ENCODE assay signal across 10 cellular contexts in genomic region chr5:151670953-151671636, GRCh38. TPM values are rescaled to one million over a fixed set of nuclear protein-coding genes. Genes with fewer than 3 reads are reported as not detected.
DNase-seq lines count a peak whose midpoint lies in the region; ATAC-seq lines count a peak whose summit lies in the region.
"Had no signal": no experiment of that assay in that cellular context is flagged by ENCODE, and none has a peak within 500 bp of the region (broad histone marks: within the 10 kb centered on the region; RNA-seq: fewer than 3 reads in every experiment).

No MANE protein-coding gene starts in this region.

- DNase-seq in GDM1 (lab: John Stamatoyannopoulos, UW) (peak; percentile 63), left ventricle myocardium superior (no peak), DMS153 (lab: John Stamatoyannopoulos, UW) (no peak), NCI-H1930 (lab: John Stamatoyannopoulos, UW) (no peak)
- DNase-seq in activated naive CD4-positive, alpha-beta T cell treated with anti-CD3 and anti-CD28 coated beads, Interleukin-2, amount 50 U/mL, for 16 hours: no peak
- no peak for DNase-seq in activated T-cell treated with anti-CD3 and anti-CD28 coated beads, Interleukin-2, amount 50 U/mL, for 48 hours
- DNase-seq: activated CD4-positive, alpha-beta T cell treated with anti-CD3 and anti-CD28 coated beads, Interleukin-2, amount 50 U/mL, for 1 hour had no signal

- H3K36me3 ChIP-seq in rectal smooth muscle tissue (ENCODE audit: control insufficient read depth, insufficient read depth, low read length): peaks cover 12% of the 10 kb centered on the region

- ATAC-seq in left ventricle myocardium superior: peak; percentile 34
- ATAC-seq: GM12878 had no signal

- peaks cover 29% of the 10 kb centered on the region for H3K4me1 ChIP-seq in rectal smooth muscle tissue (ENCODE audit: control insufficient read depth, insufficient read depth, low read length)

- no peak overlapping the region for H3K9ac ChIP-seq in rectal smooth muscle tissue (ENCODE audit: low read length)

- H3K27me3 ChIP-seq in rectal smooth muscle tissue (ENCODE audit: control insufficient read depth, insufficient read depth, low read length): no peaks in the 10 kb centered on the region

- H3K27ac ChIP-seq in angular gyrus (ENCODE audit: low read depth, low read length) (peak overlapping the region; percentile 65), rectal smooth muscle tissue (ENCODE audit: low read depth, low read length) (peak overlapping the region; percentile 55)

- intact Hi-C loops in left ventricle myocardium superior (cut with micrococcal nuclease): no loop called here

- no peak overlapping the region for H3K4me3 ChIP-seq in rectal smooth muscle tissue (ENCODE audit: low read length)
- H3K4me3 ChIP-seq: GM12878 had no signal

RNA-seq across cellular contexts. Expression of gene SPARC, which starts 15.6 kb away (rescaled TPM):
- 439 TPM for total RNA-seq in left ventricle myocardium superior
